Comparison of ENCODE assay signal across 8 cellular contexts in genomic region chr19:47230122-47230920, GRCh38. TPM values are rescaled to one million over a fixed set of nuclear protein-coding genes. Genes with fewer than 3 reads are reported as not detected.
DNase-seq lines count a peak whose midpoint lies in the region; ATAC-seq and TF ChIP-seq lines count a peak whose summit lies in the region.

No MANE protein-coding gene starts in this region.

- peak overlapping the region; percentile 64 for H3K18ac ChIP-seq in mesendoderm (ENCODE audit: low read length)

- H3K27me3 ChIP-seq in effector memory CD4-positive, alpha-beta T cell (replicated peaks; ENCODE audit: control insufficient read depth, insufficient read depth, low read length, poor library complexity, severe bottlenecking): no peaks in the 10 kb centered on the region
- H3K27me3 ChIP-seq in mesendoderm (ENCODE audit: insufficient read depth, low read length, poor library complexity): no peaks in the 10 kb centered on the region

- no CpG with 5 or more reads among the region's 82 CpGs for WGBS in mesendoderm (ENCODE audit: extremely low coverage, insufficient coverage, low lambda C conversion rate)

- peak overlapping the region; percentile 71 for H3K4me2 ChIP-seq in mesendoderm (ENCODE audit: low read length)

- peak; percentile 82 for TF ChIP-seq CTCF in GM12865 (IDR thresholded peaks at IDR 0.05; ENCODE audit: insufficient read depth, low read depth, low read length, missing control alignments)

- peak overlapping the region; percentile 58 for H3K4ac ChIP-seq in mesendoderm (ENCODE audit: low read depth, low read length)

- peak overlapping the region; percentile 94 for H3K56ac ChIP-seq in mesendoderm (ENCODE audit: low read length)

- no peak overlapping the region for H2AK5ac ChIP-seq in mesendoderm (ENCODE audit: low read length)

- H3K79me2 ChIP-seq in mesendoderm (ENCODE audit: control insufficient read depth, insufficient read depth, low read length): peaks cover 11% of the 10 kb centered on the region

- H3K4me1 ChIP-seq in effector memory CD4-positive, alpha-beta T cell (ENCODE audit: control insufficient read depth, insufficient read depth, low read length, poor library complexity, severe bottlenecking): peaks cover 38% of the 10 kb centered on the region
- peaks cover 10% of the 10 kb centered on the region for H3K4me1 ChIP-seq in mesendoderm (ENCODE audit: control insufficient read depth, low read depth, low read length)

- peaks cover 10% of the 10 kb centered on the region for H3K79me1 ChIP-seq in mesendoderm (ENCODE audit: low read length)

- H4K5ac ChIP-seq in mesendoderm (ENCODE audit: low read length): no peak overlapping the region

- no peak overlapping the region for H2BK15ac ChIP-seq in mesendoderm (replicated peaks; ENCODE audit: low read depth)

- no peak overlapping the region for H2BK5ac ChIP-seq in mesendoderm (ENCODE audit: low read length)

- no peaks in the 10 kb centered on the region for H3K9me3 ChIP-seq in effector memory CD4-positive, alpha-beta T cell (ENCODE audit: control insufficient read depth, low read length)

- DNase-seq in GM12865 (ENCODE audit: low read depth) (peak; percentile 80), mesendoderm (peak; percentile 42), NOMO-1 treated with dmso at 0.1 percent for 144 hours (lab: John Stamatoyannopoulos, UW; ENCODE audit: unreplicated experiment) (no peak)
- no peak for DNase-seq in Jurkat, Clone E6-1 (ENCODE audit: low read depth, low spot score)
- peak; percentile 71 for DNase-seq in activated CD4-positive, alpha-beta T cell treated with anti-CD3 and anti-CD28 coated beads, Interleukin-2, amount 50 U/mL, for 4 hours
- DNase-seq in effector memory CD4-positive, alpha-beta T cell: peak; percentile 76 to 86 (median 79)
- DNase-seq in stimulated activated CD8-positive, alpha-beta memory T cell treated with anti-CD3 and anti-CD28 coated beads, Interleukin-15, amount 100 ng/mL, for 4 hours (ENCODE audit: low read depth in 2 of 2): peak; percentile 53 to 67

- H3K23ac ChIP-seq in mesendoderm (ENCODE audit: low read length): no peak overlapping the region

- no peak overlapping the region for H2BK120ac ChIP-seq in mesendoderm (ENCODE audit: low read depth, low read length)

- peak overlapping the region; percentile 85 for H3K9ac ChIP-seq in mesendoderm (ENCODE audit: low read length)

- H4K8ac ChIP-seq in mesendoderm (ENCODE audit: low read depth, low read length): no peak overlapping the region

- no peak for ATAC-seq in HG02571 (IDR thresholded peaks at IDR 0.05; ENCODE audit: unreplicated experiment)

- peak overlapping the region; percentile 83 for H3K27ac ChIP-seq in effector memory CD4-positive, alpha-beta T cell (ENCODE audit: insufficient read depth, low read length, poor library complexity, severe bottlenecking)
- H3K27ac ChIP-seq in mesendoderm (ENCODE audit: low read depth, low read length): peak overlapping the region; percentile 56

- no peaks in the 10 kb centered on the region for H3K36me3 ChIP-seq in effector memory CD4-positive, alpha-beta T cell (ENCODE audit: control insufficient read depth, insufficient read depth, low read length)
- no peaks in the 10 kb centered on the region for H3K36me3 ChIP-seq in mesendoderm (ENCODE audit: control insufficient read depth, insufficient read depth, low read length)

- H3K4me3 ChIP-seq in GM12865 (ENCODE audit: low read depth, low read length) (peak overlapping the region; percentile 78), mesendoderm (ENCODE audit: low read length) (peak overlapping the region; percentile 61)
- H3K4me3 ChIP-seq in Jurkat, Clone E6-1 (ENCODE audit: low read length): peak overlapping the region; percentile 58
- H3K4me3 ChIP-seq in effector memory CD4-positive, alpha-beta T cell (ENCODE audit: insufficient read depth, low read depth, low read length, poor library complexity, severe bottlenecking): peak overlapping the region; percentile 84

RNA-seq across cellular contexts. Expression of gene BBC3, which starts 0.7 kb away (rescaled TPM):
- 3.5 TPM for polyA plus RNA-seq in Jurkat, Clone E6-1 (2012; ENCODE audit: insufficient read depth, insufficient read length)
- polyA plus RNA-seq in mesendoderm (2013, experiment 1 of 2): 5.3 TPM
- 4.7 TPM for polyA plus RNA-seq in mesendoderm (2013, experiment 2 of 2)

RNA-seq across cellular contexts. Expression of gene CCDC9, which starts 26.0 kb away (rescaled TPM):
- 15.6 TPM for polyA plus RNA-seq in Jurkat, Clone E6-1 (2012; ENCODE audit: insufficient read depth, insufficient read length)
- polyA plus RNA-seq in mesendoderm (2013, experiment 1 of 2): 15.0 TPM
- polyA plus RNA-seq in mesendoderm (2013, experiment 2 of 2): 14.2 TPM

RNA-seq across cellular contexts. Expression of gene INAFM1, which starts 44.4 kb away (rescaled TPM):
- 7.2 TPM for polyA plus RNA-seq in Jurkat, Clone E6-1 (2012; ENCODE audit: insufficient read depth, insufficient read length)
- polyA plus RNA-seq in mesendoderm (2013, experiment 1 of 2): 2.9 TPM
- polyA plus RNA-seq in mesendoderm (2013, experiment 2 of 2): 2.8 TPM

Comparison
In these comparisons a context has a peak if more than half of its experiments do, and no peak if none do; other contexts are left out.
1. DNase-seq: peak in GM12865 (single experiment), activated CD4-positive, alpha-beta T cell treated with anti-CD3 and anti-CD28 coated beads, Interleukin-2, amount 50 U/mL, for 4 hours (2 of 2), effector memory CD4-positive, alpha-beta T cell (3 of 3), mesendoderm (single experiment) and stimulated activated CD8-positive, alpha-beta memory T cell treated with anti-CD3 and anti-CD28 coated beads, Interleukin-15, amount 100 ng/mL, for 4 hours (2 of 2); none in Jurkat, Clone E6-1 (single experiment) and NOMO-1 treated with dmso at 0.1 percent for 144 hours (single experiment).
2. Peak in every context shown above with its lines, with median percentiles within 50 percentile points of each other: H3K4me3 ChIP-seq.